ENCODE assay signal across 32 cellular contexts in the genomic region with DNA sequence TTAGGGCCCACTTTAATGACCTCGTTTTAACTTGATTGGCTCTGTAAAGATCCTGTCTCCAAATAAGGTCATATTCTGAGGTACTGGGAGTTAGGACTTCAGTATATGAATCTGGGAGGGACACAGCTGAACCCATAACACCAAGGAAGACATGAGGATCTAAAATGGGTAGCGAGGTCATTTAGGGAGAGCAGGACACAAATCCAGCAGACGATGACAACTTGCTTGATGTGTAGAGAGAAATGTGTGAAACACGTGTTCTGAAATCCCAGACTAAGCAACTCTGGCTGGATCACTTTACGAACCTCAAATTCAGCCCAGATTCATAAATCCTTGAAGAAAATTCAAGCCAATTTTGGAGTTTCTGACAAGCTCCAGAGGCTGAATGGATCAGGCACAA.
"Had no signal": no experiment of that assay in that cellular context is flagged by ENCODE, and none has a peak within 500 bp of the region (broad histone marks: within the 10 kb centered on the region; RNA-seq: fewer than 3 reads in every experiment).

No MANE protein-coding gene starts in this region.

- H3K4me1 ChIP-seq: adrenal gland, body of pancreas, breast epithelium had no signal

- DNase-seq: activated B cell treated with CpG ODN at 0.5 μM for 24 hours; activated CD4-positive, alpha-beta memory T cell treated with anti-CD3 and anti-CD28 coated beads, Interleukin-2, amount 10 ng/mL, durations not matched to agents 7 days and 5 days; activated CD4-positive, alpha-beta T cell treated with anti-CD3 and anti-CD28 coated beads for 48 hours; activated CD4-positive, alpha-beta T cell treated with anti-CD3 and anti-CD28 coated beads, Interleukin-2, amount 10 ng/mL, durations not matched to agents 7 days and 5 days; activated CD4-positive, alpha-beta T cell treated with anti-CD3 and anti-CD28 coated beads, Interleukin-2, amount 50 U/mL, for 48 hours; activated CD4-positive, CD25-positive, alpha-beta regulatory T cell treated with anti-CD3 and anti-CD28 coated beads, Interleukin-2, amount 50 U/mL, for 72 hours; activated CD8-positive, alpha-beta memory T cell treated with anti-CD3 and anti-CD28 coated beads for 24 hours; activated CD8-positive, alpha-beta memory T cell treated with anti-CD3 and anti-CD28 coated beads, Interleukin-2, amount 10 ng/mL, durations not matched to agents 7 days and 5 days; activated CD8-positive, alpha-beta memory T cell treated with anti-CD3 and anti-CD28 coated beads, Interleukin-2, amount 50 U/mL, for 48 hours; activated CD8-positive, alpha-beta T cell treated with anti-CD3 and anti-CD28 coated beads, Interleukin-2, amount 10 ng/mL, durations not matched to agents 7 days and 5 days; activated effector memory CD4-positive, alpha-beta T cell treated with Interleukin-2 at 50 U/mL for 16 hours; activated gamma-delta T cell; activated naive CD4-positive, alpha-beta T cell treated with anti-CD3 and anti-CD28 coated beads, Interleukin-2, amount 10 ng/mL, durations not matched to agents 7 days and 5 days; activated naive CD4-positive, alpha-beta T cell treated with Interleukin-2 at 50 U/mL for 16 hours; activated naive CD8-positive, alpha-beta T cell treated with anti-CD3 and anti-CD28 coated beads, Interleukin-2, amount 10 ng/mL, durations not matched to agents 7 days and 5 days; activated T-cell treated with anti-CD3 and anti-CD28 coated beads, Interleukin-2, amount 50 U/mL, for 24 hours; activated T-cell treated with anti-CD3 and anti-CD28 coated beads, Interleukin-2, amount 50 U/mL, for 48 hours; adrenal gland; amniotic stem cell; aorta; body of pancreas; brain microvascular endothelial cell; central memory CD4-positive, alpha-beta T cell; T-helper 2 cell; T-helper 9 cell had no signal

- H3K36me3 ChIP-seq: adrenal gland, brain microvascular endothelial cell, breast epithelium had no signal

- H3K36me3 Mint-ChIP-seq: activated CD8-positive, alpha-beta memory T cell treated with anti-CD3 and anti-CD28 coated beads, Interleukin-2, amount 10 ng/mL, durations not matched to agents 7 days and 5 days; activated naive CD4-positive, alpha-beta T cell treated with anti-CD3 and anti-CD28 coated beads, Interleukin-2, amount 10 ng/mL, durations not matched to agents 7 days and 5 days; activated naive CD4-positive, alpha-beta T cell treated with anti-CD3 and anti-CD28 coated beads, Interleukin-2, amount 50 U/mL, for 24 hours; activated naive CD8-positive, alpha-beta T cell treated with anti-CD3 and anti-CD28 coated beads, Interleukin-2, amount 10 ng/mL, durations not matched to agents 7 days and 5 days had no signal

- H3K27ac Mint-ChIP-seq: activated B cell treated with CpG ODN at 0.5 μM for 24 hours; activated CD4-positive, alpha-beta memory T cell treated with anti-CD3 and anti-CD28 coated beads, Interleukin-2, amount 10 ng/mL, durations not matched to agents 7 days and 5 days; activated CD4-positive, alpha-beta T cell treated with anti-CD3 and anti-CD28 coated beads, Interleukin-2, amount 10 ng/mL, durations not matched to agents 7 days and 5 days; activated CD8-positive, alpha-beta memory T cell treated with anti-CD3 and anti-CD28 coated beads, Interleukin-2, amount 10 ng/mL, durations not matched to agents 7 days and 5 days; activated CD8-positive, alpha-beta T cell treated with anti-CD3 and anti-CD28 coated beads, Interleukin-2, amount 10 ng/mL, durations not matched to agents 7 days and 5 days; activated naive CD4-positive, alpha-beta T cell treated with anti-CD3 and anti-CD28 coated beads, Interleukin-2, amount 10 ng/mL, durations not matched to agents 7 days and 5 days; activated naive CD4-positive, alpha-beta T cell treated with anti-CD3 and anti-CD28 coated beads, Interleukin-2, amount 50 U/mL, for 24 hours; activated naive CD8-positive, alpha-beta T cell; activated naive CD8-positive, alpha-beta T cell treated with anti-CD3 and anti-CD28 coated beads, Interleukin-2, amount 10 ng/mL, durations not matched to agents 7 days and 5 days; activated T-cell treated with anti-CD3 and anti-CD28 coated beads, Interleukin-2, amount 50 U/mL, for 24 hours; activated T-helper 2 cell treated with anti-CD3 and anti-CD28 coated beads, Interferon-gamma antibody, Interleukin-2, Interleukin-4, amounts not matched to agents 10 μg/mL and 5 μg/mL and 100 μg/mL, durations not matched to agents 14 hours and 24 hours and 36 hours; T-helper 1 cell treated with Interleukin-12 subunit alpha and Interleukin-12 subunit beta and Interleukin-4 antibody, amounts not matched to agents 30 μg/mL and 1 μg/mL, for 36 hours; T-helper 2 cell treated with Interferon-gamma antibody and Interleukin-4, amounts not matched to agents 5 μg/mL and 100 μg/mL, for 36 hours had no signal

- H3K9me3 ChIP-seq: adrenal gland, body of pancreas, breast epithelium had no signal

- H3K27me3 ChIP-seq: adrenal gland, body of pancreas, brain microvascular endothelial cell, breast epithelium had no signal

- H3K27ac ChIP-seq: adrenal gland, body of pancreas, brain microvascular endothelial cell, breast epithelium, VCaP had no signal

- H3K27me3 Mint-ChIP-seq: activated naive CD8-positive, alpha-beta T cell treated with anti-CD3 and anti-CD28 coated beads, Interleukin-2, amount 10 ng/mL, durations not matched to agents 7 days and 5 days had no signal

- H3K4me3 ChIP-seq: adrenal gland, body of pancreas, breast epithelium had no signal

- H3K4me3 Mint-ChIP-seq: activated B cell treated with CpG ODN at 0.5 μM for 24 hours; activated CD4-positive, alpha-beta memory T cell treated with anti-CD3 and anti-CD28 coated beads, Interleukin-2, amount 10 ng/mL, durations not matched to agents 7 days and 5 days; activated CD4-positive, alpha-beta T cell treated with anti-CD3 and anti-CD28 coated beads, Interleukin-2, amount 10 ng/mL, durations not matched to agents 7 days and 5 days; activated CD8-positive, alpha-beta memory T cell treated with anti-CD3 and anti-CD28 coated beads, Interleukin-2, amount 10 ng/mL, durations not matched to agents 7 days and 5 days; activated CD8-positive, alpha-beta T cell treated with anti-CD3 and anti-CD28 coated beads, Interleukin-2, amount 10 ng/mL, durations not matched to agents 7 days and 5 days; activated naive CD4-positive, alpha-beta T cell treated with anti-CD3 and anti-CD28 coated beads, Interleukin-2, amount 10 ng/mL, durations not matched to agents 7 days and 5 days; activated naive CD4-positive, alpha-beta T cell treated with anti-CD3 and anti-CD28 coated beads, Interleukin-2, amount 50 U/mL, for 24 hours; activated naive CD8-positive, alpha-beta T cell; activated naive CD8-positive, alpha-beta T cell treated with anti-CD3 and anti-CD28 coated beads, Interleukin-2, amount 10 ng/mL, durations not matched to agents 7 days and 5 days; activated T-cell treated with anti-CD3 and anti-CD28 coated beads, Interleukin-2, amount 50 U/mL, for 24 hours; T-helper 1 cell treated with Interleukin-12 subunit alpha and Interleukin-12 subunit beta and Interleukin-4 antibody, amounts not matched to agents 30 μg/mL and 1 μg/mL, for 36 hours; T-helper 2 cell treated with Interferon-gamma antibody and Interleukin-4, amounts not matched to agents 5 μg/mL and 100 μg/mL, for 36 hours had no signal

- H3K9me3 Mint-ChIP-seq: activated CD4-positive, alpha-beta memory T cell treated with anti-CD3 and anti-CD28 coated beads, Interleukin-2, amount 10 ng/mL, durations not matched to agents 7 days and 5 days; activated CD4-positive, alpha-beta T cell treated with anti-CD3 and anti-CD28 coated beads, Interleukin-2, amount 10 ng/mL, durations not matched to agents 7 days and 5 days; activated naive CD4-positive, alpha-beta T cell treated with anti-CD3 and anti-CD28 coated beads, Interleukin-2, amount 10 ng/mL, durations not matched to agents 7 days and 5 days; activated naive CD4-positive, alpha-beta T cell treated with anti-CD3 and anti-CD28 coated beads, Interleukin-2, amount 50 U/mL, for 24 hours; activated naive CD8-positive, alpha-beta T cell treated with anti-CD3 and anti-CD28 coated beads, Interleukin-2, amount 10 ng/mL, durations not matched to agents 7 days and 5 days; activated T-cell treated with anti-CD3 and anti-CD28 coated beads, Interleukin-2, amount 50 U/mL, for 24 hours; activated T-helper 2 cell treated with anti-CD3 and anti-CD28 coated beads, Interferon-gamma antibody, Interleukin-2, Interleukin-4, amounts not matched to agents 10 μg/mL and 5 μg/mL and 100 μg/mL, durations not matched to agents 14 hours and 24 hours and 36 hours; T-helper 1 cell treated with Interleukin-12 subunit alpha and Interleukin-12 subunit beta and Interleukin-4 antibody, amounts not matched to agents 30 μg/mL and 1 μg/mL, for 36 hours; T-helper 2 cell treated with Interferon-gamma antibody and Interleukin-4, amounts not matched to agents 5 μg/mL and 100 μg/mL, for 36 hours had no signal

- ATAC-seq: activated CD8-positive, alpha-beta memory T cell treated with anti-CD3 and anti-CD28 coated beads, Interleukin-2, amount 10 ng/mL, durations not matched to agents 7 days and 5 days; activated CD8-positive, alpha-beta T cell treated with anti-CD3 and anti-CD28 coated beads, Interleukin-2, amount 10 ng/mL, durations not matched to agents 7 days and 5 days; body of pancreas had no signal

- H3K4me1 Mint-ChIP-seq: activated B cell treated with CpG ODN at 0.5 μM for 24 hours; activated CD4-positive, alpha-beta memory T cell treated with anti-CD3 and anti-CD28 coated beads, Interleukin-2, amount 10 ng/mL, durations not matched to agents 7 days and 5 days; activated CD8-positive, alpha-beta memory T cell treated with anti-CD3 and anti-CD28 coated beads, Interleukin-2, amount 10 ng/mL, durations not matched to agents 7 days and 5 days; activated naive CD4-positive, alpha-beta T cell treated with anti-CD3 and anti-CD28 coated beads, Interleukin-2, amount 50 U/mL, for 24 hours had no signal
